15 cellular contexts compared by ENCODE assay signal in genomic region chr18:2914844-2915243, GRCh38.
DNase-seq lines count a peak whose midpoint lies in the region; ATAC-seq and TF ChIP-seq lines count a peak whose summit lies in the region.
"Had no signal": no experiment of that assay in that cellular context is flagged by ENCODE, and none has a peak within 500 bp of the region (broad histone marks: within the 10 kb centered on the region; RNA-seq: fewer than 3 reads in every experiment).

No MANE protein-coding gene starts in this region.

- TF ChIP-seq CTCF in lower lobe of right lung (IDR thresholded peaks at IDR 0.05): no peak

- H3K27ac ChIP-seq in lower lobe of right lung: no peak overlapping the region

- H3K9me3 Mint-ChIP-seq in stimulated activated effector memory CD8-positive, alpha-beta T cell treated with anti-CD3 and anti-CD28 coated beads, Interleukin-12 subunit alpha, Interleukin-12 subunit beta, amount 100 ng/mL, for 72 hours: no peaks in the 10 kb centered on the region
- H3K9me3 Mint-ChIP-seq in activated naive CD8-positive, alpha-beta T cell treated with anti-CD3 and anti-CD28 coated beads, Interleukin-2, amount 50 U/mL, for 24 hours: no peaks in the 10 kb centered on the region
- H3K9me3 Mint-ChIP-seq: natural killer cell treated with Interleukin-12 subunit alpha and Interleukin-12 subunit beta and Interleukin-15 and Interleukin-18, amount 100 ng/mL, for 72 hours had no signal

- H3K36me3 ChIP-seq in H7 (replicated peaks; ENCODE audit: control insufficient read depth, insufficient read depth, low read length) (peaks cover 4% of the 10 kb centered on the region), lower lobe of right lung (peaks cover 93% of the 10 kb centered on the region)

- H3K9me3 ChIP-seq in lower lobe of right lung: no peaks in the 10 kb centered on the region
- H3K9me3 ChIP-seq: esophagus muscularis mucosa, heart left ventricle had no signal

- no peaks in the 10 kb centered on the region for H3K27me3 ChIP-seq in H7 (ENCODE audit: control insufficient read depth, insufficient read depth, low read length)
- H3K27me3 ChIP-seq in lower lobe of right lung (ENCODE audit: low read depth): no peaks in the 10 kb centered on the region
- H3K27me3 ChIP-seq: heart left ventricle had no signal

- peaks cover 21% of the 10 kb centered on the region for H3K4me1 ChIP-seq in lower lobe of right lung

- peaks cover 96% of the 10 kb centered on the region for H3K36me3 Mint-ChIP-seq in stimulated activated effector memory CD8-positive, alpha-beta T cell treated with anti-CD3 and anti-CD28 coated beads, Interleukin-12 subunit alpha, Interleukin-12 subunit beta, amount 100 ng/mL, for 72 hours
- peaks cover 39% of the 10 kb centered on the region for H3K36me3 Mint-ChIP-seq in activated naive CD8-positive, alpha-beta T cell treated with anti-CD3 and anti-CD28 coated beads, Interleukin-2, amount 50 U/mL, for 24 hours (ENCODE audit: low read depth)

- H3K4me3 Mint-ChIP-seq in stimulated activated effector memory CD8-positive, alpha-beta T cell treated with anti-CD3 and anti-CD28 coated beads, Interleukin-12 subunit alpha, Interleukin-12 subunit beta, amount 100 ng/mL, for 72 hours: no peak overlapping the region
- H3K4me3 Mint-ChIP-seq in activated naive CD8-positive, alpha-beta T cell treated with anti-CD3 and anti-CD28 coated beads, Interleukin-2, amount 50 U/mL, for 24 hours: no peak overlapping the region
- H3K4me3 Mint-ChIP-seq: natural killer cell treated with Interleukin-12 subunit alpha and Interleukin-12 subunit beta and Interleukin-15 and Interleukin-18, amount 100 ng/mL, for 72 hours had no signal

- DNase-seq in H7: peak; percentile 19
- DNase-seq in ecto neural progenitor cell (ENCODE audit: low spot score): peak; percentile 32
- no peak for DNase-seq in lower lobe of right lung
- no peak for DNase-seq in stimulated activated effector memory CD8-positive, alpha-beta T cell treated with anti-CD3 and anti-CD28 coated beads, Interleukin-12 subunit alpha, Interleukin-12 subunit beta, amount 100 ng/mL, for 72 hours (ENCODE audit: low spot score in 2 of 2)
- no peak for DNase-seq in COR-L47 (lab: John Stamatoyannopoulos, UW)
- no peak for DNase-seq in activated naive CD8-positive, alpha-beta T cell treated with anti-CD3 and anti-CD28 coated beads, Interleukin-2, amount 50 U/mL, for 24 hours
- no peak for DNase-seq in NCI-H187 (lab: John Stamatoyannopoulos, UW)
- DNase-seq: activated CD4-positive, alpha-beta T cell treated with anti-CD3 and anti-CD28 coated beads, Interleukin-2, amount 50 U/mL, for 4 hours; KBM-7; NCI-H524; stimulated activated CD4-positive, alpha-beta T cell treated with anti-CD3 and anti-CD28 coated beads, Interleukin-1b, Interleukin-23, amount 100 ng/mL, for 48 hours had no signal

- peak; percentile 5 to 20 for ATAC-seq in lower lobe of right lung
- no peak for ATAC-seq in stimulated activated effector memory CD8-positive, alpha-beta T cell treated with anti-CD3 and anti-CD28 coated beads, Interleukin-12 subunit alpha, Interleukin-12 subunit beta, amount 100 ng/mL, for 72 hours
- ATAC-seq in activated naive CD8-positive, alpha-beta T cell treated with anti-CD3 and anti-CD28 coated beads, Interleukin-2, amount 50 U/mL, for 24 hours: no peak
- ATAC-seq: natural killer cell treated with Interleukin-12 subunit alpha and Interleukin-12 subunit beta and Interleukin-15 and Interleukin-18, amount 100 ng/mL, for 72 hours had no signal

- intact Hi-C loops in lower lobe of right lung (cut with DNase I): no loop called here

- H3K27me3 Mint-ChIP-seq in activated naive CD8-positive, alpha-beta T cell treated with anti-CD3 and anti-CD28 coated beads, Interleukin-2, amount 50 U/mL, for 24 hours: no peaks in the 10 kb centered on the region
- H3K27me3 Mint-ChIP-seq: natural killer cell treated with Interleukin-12 subunit alpha and Interleukin-12 subunit beta and Interleukin-15 and Interleukin-18, amount 100 ng/mL, for 72 hours had no signal

- peaks cover 17% of the 10 kb centered on the region for H3K4me1 Mint-ChIP-seq in stimulated activated effector memory CD8-positive, alpha-beta T cell treated with anti-CD3 and anti-CD28 coated beads, Interleukin-12 subunit alpha, Interleukin-12 subunit beta, amount 100 ng/mL, for 72 hours
- peaks cover 21% of the 10 kb centered on the region for H3K4me1 Mint-ChIP-seq in activated naive CD8-positive, alpha-beta T cell treated with anti-CD3 and anti-CD28 coated beads, Interleukin-2, amount 50 U/mL, for 24 hours

- H3K4me3 ChIP-seq in H7 (ENCODE audit: insufficient read depth, low read depth, low read length): no peak overlapping the region
- no peak overlapping the region for H3K4me3 ChIP-seq in lower lobe of right lung
- H3K4me3 ChIP-seq: esophagus muscularis mucosa, heart left ventricle, lung had no signal

- H3K27ac Mint-ChIP-seq in stimulated activated effector memory CD8-positive, alpha-beta T cell treated with anti-CD3 and anti-CD28 coated beads, Interleukin-12 subunit alpha, Interleukin-12 subunit beta, amount 100 ng/mL, for 72 hours: peak overlapping the region; percentile 12
- H3K27ac Mint-ChIP-seq in activated naive CD8-positive, alpha-beta T cell treated with anti-CD3 and anti-CD28 coated beads, Interleukin-2, amount 50 U/mL, for 24 hours: no peak overlapping the region
- H3K27ac Mint-ChIP-seq: natural killer cell treated with Interleukin-12 subunit alpha and Interleukin-12 subunit beta and Interleukin-15 and Interleukin-18, amount 100 ng/mL, for 72 hours had no signal

Comparison
In these comparisons a context has a peak if more than half of its experiments do, and no peak if none do; other contexts are left out.
1. DNase-seq: peak in H7 (single experiment) and ecto neural progenitor cell (single experiment); none in lower lobe of right lung (single experiment), stimulated activated effector memory CD8-positive, alpha-beta T cell treated with anti-CD3 and anti-CD28 coated beads, Interleukin-12 subunit alpha, Interleukin-12 subunit beta, amount 100 ng/mL, for 72 hours (0 of 2), COR-L47 (single experiment), activated naive CD8-positive, alpha-beta T cell treated with anti-CD3 and anti-CD28 coated beads, Interleukin-2, amount 50 U/mL, for 24 hours (single experiment) and NCI-H187 (0 of 2).
2. ATAC-seq: peak in lower lobe of right lung (2 of 2); none in stimulated activated effector memory CD8-positive, alpha-beta T cell treated with anti-CD3 and anti-CD28 coated beads, Interleukin-12 subunit alpha, Interleukin-12 subunit beta, amount 100 ng/mL, for 72 hours (single experiment) and activated naive CD8-positive, alpha-beta T cell treated with anti-CD3 and anti-CD28 coated beads, Interleukin-2, amount 50 U/mL, for 24 hours (single experiment).